In genomic region chr16:48542020-48542473, GRCh38 we compare ENCODE assay signal across 8 cellular contexts.
DNase-seq lines count a peak whose midpoint lies in the region; ATAC-seq and TF ChIP-seq lines count a peak whose summit lies in the region.

No MANE protein-coding gene starts in this region.

- H3K4me1 ChIP-seq in tibial artery: peaks cover 0 to 30% (median 24%) of the 10 kb centered on the region in 4 donors

- H3K36me3 ChIP-seq in tibial artery: peaks cover 20 to 60% (median 22%) of the 10 kb centered on the region in 3 donors

- intact Hi-C loops in left colon (cut with DNase I, micrococcal nuclease) (loop anchor here in 1 of 2 donors (10.0 kb wide), 1 partner anchor 187 kb away; no protein-coding TSS in a partner anchor), tibial artery (cut with DNase I; ENCODE audit: low total_unique reads) (loop anchor here (5.0 to 10.0 kb wide), 2 partner anchors 83 to 190 kb away; no protein-coding TSS in a partner anchor)

- H3K4me3 ChIP-seq in tibial artery: no peak overlapping the region

- H3K9me3 ChIP-seq in tibial artery: no peaks in the 10 kb centered on the region

- no peaks in the 10 kb centered on the region for H3K27me3 ChIP-seq in tibial artery

- H3K27ac ChIP-seq in caudate nucleus (ENCODE audit: low read depth, low read length): peak overlapping the region; percentile 41
- H3K27ac ChIP-seq in tibial artery: peak overlapping the region in 1 of 2 donors; percentile 15

- TF ChIP-seq CTCF in tibial artery (IDR thresholded peaks at IDR 0.05): peak; percentile 68

- peak; percentile 28 for DNase-seq in stimulated activated CD4-positive, alpha-beta T cell treated with anti-CD3 and anti-CD28 coated beads, Interleukin-4, amount 100 ng/mL, for 1 hour
- no peak for DNase-seq in stimulated activated CD4-positive, alpha-beta T cell treated with anti-CD3 and anti-CD28 coated beads, Interleukin-4, amount 100 ng/mL, for 4 hours
- DNase-seq in NCI-H82 treated with DMSO at 0.1 percent for 48 hours (lab: John Stamatoyannopoulos, UW; ENCODE audit: unreplicated experiment) (peak; percentile 1), caudate nucleus (lab: John Stamatoyannopoulos, UW) (peak in 42 of 61 donors; percentile 11 to 74 (median 54)), left colon (peak; percentile 44 to 55), tibial artery (peak; percentile 70 to 83)

- ATAC-seq in left colon (peak; percentile 58), GM21360 (IDR thresholded peaks at IDR 0.05; ENCODE audit: unreplicated experiment) (no peak), GM21576 (IDR thresholded peaks at IDR 0.05; ENCODE audit: unreplicated experiment) (no peak)

Comparison
In these comparisons a context has a peak if more than half of its experiments do, and no peak if none do; other contexts are left out.
1. DNase-seq: peak in stimulated activated CD4-positive, alpha-beta T cell treated with anti-CD3 and anti-CD28 coated beads, Interleukin-4, amount 100 ng/mL, for 1 hour (single experiment), NCI-H82 treated with DMSO at 0.1 percent for 48 hours (single experiment), caudate nucleus (42 of 61), left colon (2 of 2) and tibial artery (2 of 2); none in stimulated activated CD4-positive, alpha-beta T cell treated with anti-CD3 and anti-CD28 coated beads, Interleukin-4, amount 100 ng/mL, for 4 hours (0 of 2).